In genomic region chr20:64035933-64036345, GRCh38 we compare ENCODE assay signal across 1 cellular context.
TF ChIP-seq lines count a peak whose summit lies in the region.

C20orf204 (plus strand) TSS chr20:64036182; CDS start chr20:64036324, 142 bp downstream.

TF ChIP-seq in HepG2, 621 proteins besides CTCF, POLR2A, EP300 and RAD21 (continued from another document and continues in another):
- peak; percentile 85; the same call in 1 of the 2 replicates for TF ChIP-seq KLF15 (CRISPR knock-in tag; IDR thresholded peaks at IDR 0.05; ENCODE audit: borderline replicate concordance)
- peak; percentile 96; the same call in 1 of the 2 replicates for TF ChIP-seq ZFP91 (CRISPR knock-in tag; IDR thresholded peaks at IDR 0.05; ENCODE audit: borderline replicate concordance)
- no peak for TF ChIP-seq NFE2 (CRISPR knock-in tag; IDR thresholded peaks at IDR 0.05)
- TF ChIP-seq ZNF264 (CRISPR knock-in tag; IDR thresholded peaks at IDR 0.05) = no peak; the same call in 1 of the 2 replicates
- TF ChIP-seq RORA (CRISPR knock-in tag; IDR thresholded peaks at IDR 0.05) = no peak
- no peak for TF ChIP-seq TAF15 (IDR thresholded peaks at IDR 0.05; ENCODE audit: low read depth, low read length, poor library complexity, severe bottlenecking)
- TF ChIP-seq BHLHE40 (IDR thresholded peaks at IDR 0.05; ENCODE audit: low read length) = no peak
- TF ChIP-seq ZNF510 (CRISPR knock-in tag; IDR thresholded peaks at IDR 0.05; ENCODE audit: low read depth) = no peak
- TF ChIP-seq ZBTB2 (CRISPR knock-in tag; IDR thresholded peaks at IDR 0.05; ENCODE audit: low read depth) = peak; percentile 83
- peak; percentile 84 for TF ChIP-seq ZNF18 (CRISPR knock-in tag; IDR thresholded peaks at IDR 0.05; ENCODE audit: insufficient replicate concordance)
- TF ChIP-seq SRSF9 (IDR thresholded peaks at IDR 0.05; ENCODE audit: borderline replicate concordance, insufficient read depth, low read depth, low read length, poor library complexity, severe bottlenecking) = no peak
- no peak for TF ChIP-seq USF2 (IDR thresholded peaks at IDR 0.05; ENCODE audit: low read depth, low read length)
- no peak for TF ChIP-seq USF2 (CRISPR knock-in tag; IDR thresholded peaks at IDR 0.05; ENCODE audit: borderline replicate concordance)
- no peak for TF ChIP-seq PRMT3 (CRISPR knock-in tag; IDR thresholded peaks at IDR 0.05; ENCODE audit: borderline replicate concordance, low read depth)
- peak; percentile 81; the same call in 1 of the 2 replicates for TF ChIP-seq KLF11 (CRISPR knock-in tag; IDR thresholded peaks at IDR 0.05)
- TF ChIP-seq ELK4 (CRISPR knock-in tag; IDR thresholded peaks at IDR 0.05; ENCODE audit: borderline replicate concordance) = no peak
- no peak for TF ChIP-seq SP2 (CRISPR knock-in tag; IDR thresholded peaks at IDR 0.05)
- 0 out of 2 replicates have a peak, but pooled peaks have one; percentile 2 for TF ChIP-seq ZNF260 (CRISPR knock-in tag; IDR thresholded peaks at IDR 0.05; ENCODE audit: borderline replicate concordance, low read depth)
- no peak for TF ChIP-seq IKZF1 (IDR thresholded peaks at IDR 0.05)
- TF ChIP-seq ZNF564 (CRISPR knock-in tag; IDR thresholded peaks at IDR 0.05) = no peak
- TF ChIP-seq MAX (IDR thresholded peaks at IDR 0.05) = peak; percentile 75
- no peak for TF ChIP-seq NR2C2 (CRISPR knock-in tag; IDR thresholded peaks at IDR 0.05; ENCODE audit: borderline replicate concordance)
- peak; percentile 61; the same call in 1 of the 2 replicates for TF ChIP-seq ZMAT3 (CRISPR knock-in tag; conservative IDR thresholded peaks at IDR 0.05)
- peak; percentile 98 for TF ChIP-seq AGO2 (optimal IDR thresholded peaks at IDR 0.05; ENCODE audit: low read depth, low read length)
- no peak; the same call in 1 of the 2 replicates for TF ChIP-seq XBP1 (CRISPR knock-in tag; IDR thresholded peaks at IDR 0.05)
- TF ChIP-seq MBNL3 (CRISPR knock-in tag; conservative IDR thresholded peaks at IDR 0.05) = no peak
- TF ChIP-seq KDM3A (CRISPR knock-in tag; IDR thresholded peaks at IDR 0.05; ENCODE audit: low read depth) = peak; percentile 84; the same call in 1 of the 2 replicates
- peak; percentile 65 for TF ChIP-seq SOX5 (CRISPR knock-in tag; IDR thresholded peaks at IDR 0.05; ENCODE audit: borderline replicate concordance)
- TF ChIP-seq BATF2 (CRISPR knock-in tag; IDR thresholded peaks at IDR 0.05) = peak; percentile 79
- no peak for TF ChIP-seq REXO4 (CRISPR knock-in tag; IDR thresholded peaks at IDR 0.05; ENCODE audit: borderline replicate concordance)
- TF ChIP-seq CBX5 (CRISPR knock-in tag; IDR thresholded peaks at IDR 0.05; ENCODE audit: borderline replicate concordance) = no peak; the same call in 1 of the 2 replicates
- no peak for TF ChIP-seq ZBTB40 (IDR thresholded peaks at IDR 0.05)
- peak; percentile 66; the same call in 1 of the 2 replicates for TF ChIP-seq ZBTB40 (CRISPR knock-in tag; IDR thresholded peaks at IDR 0.05)
- peak; percentile 47; the same call in 1 of the 2 replicates for TF ChIP-seq ZNF136 (CRISPR knock-in tag; IDR thresholded peaks at IDR 0.05; ENCODE audit: low read depth)
- no peak for TF ChIP-seq HDAC6 (IDR thresholded peaks at IDR 0.05; ENCODE audit: low read depth, low read length)
- peak; percentile 100 for TF ChIP-seq ZC3H13 (CRISPR knock-in tag; IDR thresholded peaks at IDR 0.05)
- TF ChIP-seq TBP (CRISPR knock-in tag; IDR thresholded peaks at IDR 0.05) = no peak
- no peak for TF ChIP-seq SNAPC5 (CRISPR knock-in tag; IDR thresholded peaks at IDR 0.05; ENCODE audit: borderline replicate concordance)
- TF ChIP-seq SRSF1 (optimal IDR thresholded peaks at IDR 0.05; ENCODE audit: low read depth, low read length) = no peak
- TF ChIP-seq MYC (CRISPR knock-in tag; IDR thresholded peaks at IDR 0.05; ENCODE audit: borderline replicate concordance) = peak; percentile 85
- no peak; the same call in 1 of the 2 replicates for TF ChIP-seq RFX1 (IDR thresholded peaks at IDR 0.05)
- TF ChIP-seq HBP1 (CRISPR knock-in tag; IDR thresholded peaks at IDR 0.05; ENCODE audit: low read depth) = 0 out of 2 replicates have a peak, but pooled peaks have one; percentile 10
- TF ChIP-seq ZNF776 (CRISPR knock-in tag; IDR thresholded peaks at IDR 0.05) = no peak; the same call in none of the 2 replicates
- no peak for TF ChIP-seq FOXA1 (IDR thresholded peaks at IDR 0.05)
- peak; percentile 20; the same call in 1 of the 2 replicates for TF ChIP-seq FOXA1 (CRISPR knock-in tag; IDR thresholded peaks at IDR 0.05)
